ENCODE assay signal across 29 cellular contexts in the genomic region with DNA sequence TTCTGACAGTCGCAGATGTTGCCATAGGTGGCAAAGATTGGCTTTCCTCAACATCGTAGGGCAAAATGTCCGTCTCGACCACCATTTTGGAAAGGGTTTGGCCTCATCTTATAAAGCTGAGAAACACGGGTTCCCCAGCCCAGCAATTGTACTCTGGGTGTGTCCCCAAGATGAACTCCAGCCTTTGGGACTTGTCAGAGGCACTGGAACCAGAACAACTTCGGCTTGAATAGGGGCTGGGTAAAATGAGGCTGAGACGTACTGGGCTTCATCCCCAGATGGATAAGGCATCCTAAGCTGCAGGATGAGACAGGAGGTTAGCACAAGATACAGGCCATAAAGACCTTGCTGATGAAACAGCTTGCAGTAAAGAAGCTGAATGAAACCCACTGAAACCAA.
A peak's percentile ranks its signal among the peaks of the same experiment; 100 is the strongest.
DNase-seq lines count a peak whose midpoint lies in the region; ATAC-seq, FAIRE-seq and TF ChIP-seq lines count a peak whose summit lies in the region.
"Had no signal": no experiment of that assay in that cellular context is flagged by ENCODE, and none has a peak within 500 bp of the region (broad histone marks: within the 10 kb centered on the region; RNA-seq: fewer than 3 reads in every experiment).

No MANE protein-coding gene starts in this region.

- no peaks in the 10 kb centered on the region for H3K23me2 ChIP-seq in H9 (ENCODE audit: insufficient read length, low read depth, low read length, poor library complexity, severe bottlenecking)

- H3K9me1 ChIP-seq in K562 (ENCODE audit: control insufficient read depth, insufficient read depth, low read length) = no peaks in the 10 kb centered on the region

- H2AK5ac ChIP-seq in H9 (ENCODE audit: insufficient read length, low read length) = no peak overlapping the region

- H2BK120ac ChIP-seq in H9 (ENCODE audit: low read depth, low read length, poor library complexity, severe bottlenecking) = no peak overlapping the region

- no peak overlapping the region for H3K4me3 Mint-ChIP-seq in H9
- no peak overlapping the region for H3K4me3 Mint-ChIP-seq in activated CD8-positive, alpha-beta T cell treated with anti-CD3 and anti-CD28 coated beads for 36 hours
- H3K4me3 Mint-ChIP-seq in WTC11 = no peak overlapping the region
- H3K4me3 Mint-ChIP-seq: CD14-positive monocyte; CD4-positive, alpha-beta memory T cell; CD4-positive, CD25-positive, alpha-beta regulatory T cell; CD8-positive, alpha-beta memory T cell had no signal

- no peak overlapping the region for H4K5ac ChIP-seq in H9 (ENCODE audit: insufficient read length, low read depth, low read length)

- H4K8ac ChIP-seq in H9 (replicated peaks; ENCODE audit: insufficient read length, low read depth, low read length) = peak overlapping the region; percentile 97

- H3K36me3 Mint-ChIP-seq in H9 (ENCODE audit: insufficient read depth in 1 of 3, low read depth in 3 of 3) (peaks cover 4 to 25% (median 6%) of the 10 kb centered on the region in 3 experiments), WTC11 (peaks cover 20% of the 10 kb centered on the region)
- H3K36me3 Mint-ChIP-seq in activated CD8-positive, alpha-beta T cell treated with anti-CD3 and anti-CD28 coated beads for 36 hours (ENCODE audit: low read depth) = no peaks in the 10 kb centered on the region
- H3K36me3 Mint-ChIP-seq: CD14-positive monocyte; CD4-positive, CD25-positive, alpha-beta regulatory T cell had no signal

- no peak overlapping the region for H3K23ac ChIP-seq in H9 (ENCODE audit: insufficient read length, low read depth, low read length)

- ATAC-seq in K562 (no peak), WTC11 (no peak)
- ATAC-seq in activated CD8-positive, alpha-beta T cell treated with anti-CD3 and anti-CD28 coated beads for 36 hours = no peak
- ATAC-seq: GM12878 had no signal

- no peak overlapping the region for H3K4ac ChIP-seq in H9 (ENCODE audit: low read depth, low read length)

- no peak overlapping the region for H2BK15ac ChIP-seq in H9 (ENCODE audit: low read depth, low read length)

- no peak overlapping the region for H2BK20ac ChIP-seq in H9 (ENCODE audit: low read depth, low read length, poor library complexity, severe bottlenecking)

- H3K27ac ChIP-seq in H9 (ENCODE audit: insufficient read length, low read depth, low read length) = no peak overlapping the region
- H3K27ac ChIP-seq in K562 (ENCODE audit: extremely low read depth, low read depth, low read length) = no peak overlapping the region
- no peak overlapping the region for H3K27ac ChIP-seq in effector memory CD4-positive, alpha-beta T cell (ENCODE audit: insufficient read depth, low read length, poor library complexity, severe bottlenecking)
- H3K27ac ChIP-seq: BLaER1 had no signal

- no peaks in the 10 kb centered on the region for H3K79me1 ChIP-seq in H9 (ENCODE audit: insufficient read depth, low read depth, low read length, poor library complexity, severe bottlenecking)

- no peaks in the 10 kb centered on the region for H3K36me3 ChIP-seq in K562 (ENCODE audit: control insufficient read depth, insufficient read depth, low read length)
- no peaks in the 10 kb centered on the region for H3K36me3 ChIP-seq in effector memory CD4-positive, alpha-beta T cell (ENCODE audit: control insufficient read depth, insufficient read depth, low read length)
- H3K36me3 ChIP-seq: BE2C, BLaER1 had no signal

- peaks cover 21 to 28% of the 10 kb centered on the region in 2 experiments for H3K9me3 Mint-ChIP-seq in H9
- H3K9me3 Mint-ChIP-seq in activated CD8-positive, alpha-beta T cell treated with anti-CD3 and anti-CD28 coated beads for 36 hours = peaks cover 9% of the 10 kb centered on the region
- H3K9me3 Mint-ChIP-seq in WTC11 = peaks cover 29% of the 10 kb centered on the region

- H2AFZ ChIP-seq in H9 (ENCODE audit: low read length) (no peak overlapping the region), K562 (ENCODE audit: low read depth, low read length) (peak overlapping the region; percentile 96)

- no peaks in the 10 kb centered on the region for H3K4me1 ChIP-seq in H9 (ENCODE audit: insufficient read depth, low read length)
- H3K4me1 ChIP-seq in K562 (replicated peaks in 1 of 2; ENCODE audit: control insufficient read depth in 2 of 2, insufficient read depth in 2 of 2, low read length in 2 of 2) = peaks cover 0 to 5% of the 10 kb centered on the region in 2 experiments; a peak in 1 of 5 replicates
- no peaks in the 10 kb centered on the region for H3K4me1 ChIP-seq in effector memory CD4-positive, alpha-beta T cell (ENCODE audit: control insufficient read depth, insufficient read depth, low read length, poor library complexity, severe bottlenecking)
- H3K4me1 ChIP-seq: BE2C, BLaER1 had no signal

- H3K4me3 ChIP-seq in K562 = no peak overlapping the region; the same call in 1 of the 2 replicates
- no peak overlapping the region for H3K4me3 ChIP-seq in effector memory CD4-positive, alpha-beta T cell (ENCODE audit: insufficient read depth, low read depth, low read length, poor library complexity, severe bottlenecking)
- H3K4me3 ChIP-seq: BLaER1, GM12878 had no signal

- no CpG with 5 or more reads among the region's 7 CpGs for WGBS in H9 (ENCODE audit: extremely low coverage, insufficient read length, low lambda C conversion rate)
- 53% methylated on average over 7 of the region's 7 CpGs for WGBS in K562 (ENCODE audit: insufficient coverage, low coverage, missing lambda C conversion rate)

- H3K9ac ChIP-seq in H9 (ENCODE audit: extremely low read depth, insufficient read length, low read length) (no peak overlapping the region), K562 (ENCODE audit: insufficient read depth in 1 of 2, low read depth in 2 of 2, low read length in 2 of 2) (no peak overlapping the region)
- H3K9ac ChIP-seq: BLaER1 had no signal

- H3K27me3 Mint-ChIP-seq in H9 (ENCODE audit: low read depth) (no peaks in the 10 kb centered on the region; the same call in 1 of the 2 replicates), WTC11 (ENCODE audit: low read depth) (no peaks in the 10 kb centered on the region)
- no peaks in the 10 kb centered on the region for H3K27me3 Mint-ChIP-seq in activated CD8-positive, alpha-beta T cell treated with anti-CD3 and anti-CD28 coated beads for 36 hours
- H3K27me3 Mint-ChIP-seq: CD8-positive, alpha-beta memory T cell had no signal

- FAIRE-seq in K562 (lab: Jason Lieb, UNC) = no peak
- FAIRE-seq: A204.1, GM12878, GM12892, GM18507 had no signal

- H3K4me1 Mint-ChIP-seq in H9 (no peaks in the 10 kb centered on the region), WTC11 (no peaks in the 10 kb centered on the region)
- no peaks in the 10 kb centered on the region for H3K4me1 Mint-ChIP-seq in activated CD8-positive, alpha-beta T cell treated with anti-CD3 and anti-CD28 coated beads for 36 hours (ENCODE audit: low read depth)
- H3K4me1 Mint-ChIP-seq: CD14-positive monocyte; CD4-positive, alpha-beta memory T cell; CD4-positive, CD25-positive, alpha-beta regulatory T cell; CD8-positive, alpha-beta memory T cell had no signal

- H4K20me1 ChIP-seq in H9 (ENCODE audit: control insufficient read depth, insufficient read depth, insufficient read length) = no peaks in the 10 kb centered on the region
- no peaks in the 10 kb centered on the region for H4K20me1 ChIP-seq in K562 (replicated peaks; ENCODE audit: control insufficient read depth, insufficient read depth, low read length)
- H4K20me1 ChIP-seq: BLaER1 had no signal

- in situ Hi-C loops in K562 (cut with MboI) = no loop called here

- H2BK12ac ChIP-seq in H9 (ENCODE audit: insufficient read length, low read depth, low read length) = no peak overlapping the region

- CTCF ChIA-PET in K562 (lab: Yijun Ruan, JAX; ENCODE audit: low intra/inter-chr PET ratio) (no interaction called here), WTC11 (lab: Charles Lee) (no interaction called here)
- CTCF ChIA-PET in activated CD8-positive, alpha-beta T cell treated with anti-CD3 and anti-CD28 coated beads for 36 hours (lab: Charles Lee) = no interaction called here

- no peak overlapping the region for H3K56ac ChIP-seq in H9 (ENCODE audit: insufficient read length, low read depth, low read length)

- POLR2A ChIA-PET in K562 (lab: Yijun Ruan, JAX) (no interaction called here), WTC11 (lab: Charles Lee) (no interaction called here)
- POLR2A ChIA-PET in activated CD8-positive, alpha-beta T cell treated with anti-CD3 and anti-CD28 coated beads for 36 hours (lab: Charles Lee) = no interaction called here

- no TSS peak for BruUV-seq in K562 (replicated peaks; lab: Mats Ljungman, UMichigan)

- H3T11ph ChIP-seq in H9 (ENCODE audit: low read length) = no peak overlapping the region

- no peak overlapping the region for H3K18ac ChIP-seq in H9 (ENCODE audit: insufficient read length, low read depth, low read length)

- H3K4me2 ChIP-seq in H9 (ENCODE audit: insufficient read depth, insufficient read length, low read length) (no peak overlapping the region), K562 (ENCODE audit: insufficient read depth, low read length) (peak overlapping the region; percentile 69; the same call in 1 of the 2 replicates)
- H3K4me2 ChIP-seq: BLaER1 had no signal

- H3K79me2 ChIP-seq in H9 (ENCODE audit: insufficient read depth, low read length) = no peaks in the 10 kb centered on the region
- no peaks in the 10 kb centered on the region for H3K79me2 ChIP-seq in K562 (ENCODE audit: control insufficient read depth, insufficient read depth, low read length)

- no peak for TF ChIP-seq POLR2A in K562 (conservative IDR thresholded peaks at IDR 0.05)

- H2BK5ac ChIP-seq in H9 (ENCODE audit: insufficient read length, low read length) = no peak overlapping the region

- TF ChIP-seq EP300 in K562 (IDR thresholded peaks at IDR 0.05; ENCODE audit: low read length) = no peak

- H3K9me3 ChIP-seq in H9 (ENCODE audit: control insufficient read depth, low read depth, low read length) = no peaks in the 10 kb centered on the region
- no peaks in the 10 kb centered on the region for H3K9me3 ChIP-seq in K562 (replicated peaks; ENCODE audit: control insufficient read depth, insufficient read depth, low read depth, low read length)
- no peaks in the 10 kb centered on the region for H3K9me3 ChIP-seq in effector memory CD4-positive, alpha-beta T cell (ENCODE audit: control insufficient read depth, low read length)
- H3K9me3 ChIP-seq: BE2C had no signal

- TF ChIP-seq RAD21 in K562 (CRISPR knock-in tag; conservative IDR thresholded peaks at IDR 0.05 in 1 of 2, IDR thresholded peaks at IDR 0.05 in 1 of 2) = no peak

- H3K27me3 ChIP-seq in H9 (ENCODE audit: insufficient read depth, low read length) (no peaks in the 10 kb centered on the region), K562 (ENCODE audit: control insufficient read depth in 2 of 2, insufficient read depth in 2 of 2, low read length in 2 of 2) (peaks cover 0 to 4% of the 10 kb centered on the region in 2 experiments; a peak in 1 of 5 replicates)
- H3K27me3 ChIP-seq in effector memory CD4-positive, alpha-beta T cell (replicated peaks; ENCODE audit: control insufficient read depth, insufficient read depth, low read length, poor library complexity, severe bottlenecking) = no peaks in the 10 kb centered on the region
- H3K27me3 ChIP-seq: BE2C, BLaER1 had no signal

- H3K27ac Mint-ChIP-seq in H9 (no peak overlapping the region), WTC11 (no peak overlapping the region)
- H3K27ac Mint-ChIP-seq in activated CD8-positive, alpha-beta T cell treated with anti-CD3 and anti-CD28 coated beads for 36 hours = no peak overlapping the region
- H3K27ac Mint-ChIP-seq: CD14-positive monocyte; CD4-positive, alpha-beta memory T cell; CD4-positive, CD25-positive, alpha-beta regulatory T cell; CD8-positive, alpha-beta memory T cell had no signal

- DNase-seq in H9 (no peak), K562 (ENCODE audit: extremely low read depth in 1 of 4, low spot score in 3 of 4) (no peak), islet precursor cell (peak; percentile 4), posterior vena cava (ENCODE audit: low spot score) (peak; percentile 9), NAMALWA (ENCODE audit: low spot score) (no peak), WTC11 (ENCODE audit: low spot score) (no peak)
- DNase-seq in activated CD8-positive, alpha-beta T cell treated with anti-CD3 and anti-CD28 coated beads for 36 hours = no peak
- DNase-seq in effector memory CD4-positive, alpha-beta T cell = no peak
- DNase-seq: 8988T; ACHN; BE2C; C1 segment of cervical spinal cord; CD4-positive, alpha-beta memory T cell; CD4-positive, CD25-positive, alpha-beta regulatory T cell; CD8-positive, alpha-beta memory T cell; COR-L47; DMS 273 treated with DMSO at 0.1 percent for 48 hours; DMS153; DMS53; DMS79; DND-41; EL; GDM1 had no signal

- intact Hi-C loops in K562 (cut with micrococcal nuclease) (no loop called here), posterior vena cava (cut with DNase I) (no loop called here)
- intact Hi-C loops in activated CD8-positive, alpha-beta T cell treated with anti-CD3 and anti-CD28 coated beads for 36 hours (cut with micrococcal nuclease) = no loop called here

- H4K91ac ChIP-seq in H9 (ENCODE audit: insufficient read length, low read depth, low read length) = no peak overlapping the region

- H3K14ac ChIP-seq in H9 (ENCODE audit: insufficient read depth, low read length) = no peak overlapping the region

- no peak for TF ChIP-seq CTCF in H9 (conservative IDR thresholded peaks at IDR 0.05)
- no peak for TF ChIP-seq CTCF in K562 (IDR thresholded peaks at IDR 0.05 in 2 of 3, conservative IDR thresholded peaks at IDR 0.05 in 1 of 3; ENCODE audit: insufficient read depth in 2 of 3, low read depth in 1 of 3, low read length in 3 of 3)
- no peak for TF ChIP-seq CTCF in activated CD8-positive, alpha-beta T cell treated with anti-CD3 and anti-CD28 coated beads for 36 hours (IDR thresholded peaks at IDR 0.05)
- no peak for TF ChIP-seq CTCF in WTC11 (IDR thresholded peaks at IDR 0.05)

Comparison
In these comparisons a context has a peak if more than half of its experiments do, and no peak if none do; other contexts are left out.
1. DNase-seq: peak in islet precursor cell (single experiment) and posterior vena cava (single experiment); none in H9 (single experiment), K562 (0 of 4), NAMALWA (single experiment), activated CD8-positive, alpha-beta T cell treated with anti-CD3 and anti-CD28 coated beads for 36 hours (single experiment), WTC11 (single experiment) and effector memory CD4-positive, alpha-beta T cell (0 of 3).